ENCODE assay signal across 9 cellular contexts in the genomic region with DNA sequence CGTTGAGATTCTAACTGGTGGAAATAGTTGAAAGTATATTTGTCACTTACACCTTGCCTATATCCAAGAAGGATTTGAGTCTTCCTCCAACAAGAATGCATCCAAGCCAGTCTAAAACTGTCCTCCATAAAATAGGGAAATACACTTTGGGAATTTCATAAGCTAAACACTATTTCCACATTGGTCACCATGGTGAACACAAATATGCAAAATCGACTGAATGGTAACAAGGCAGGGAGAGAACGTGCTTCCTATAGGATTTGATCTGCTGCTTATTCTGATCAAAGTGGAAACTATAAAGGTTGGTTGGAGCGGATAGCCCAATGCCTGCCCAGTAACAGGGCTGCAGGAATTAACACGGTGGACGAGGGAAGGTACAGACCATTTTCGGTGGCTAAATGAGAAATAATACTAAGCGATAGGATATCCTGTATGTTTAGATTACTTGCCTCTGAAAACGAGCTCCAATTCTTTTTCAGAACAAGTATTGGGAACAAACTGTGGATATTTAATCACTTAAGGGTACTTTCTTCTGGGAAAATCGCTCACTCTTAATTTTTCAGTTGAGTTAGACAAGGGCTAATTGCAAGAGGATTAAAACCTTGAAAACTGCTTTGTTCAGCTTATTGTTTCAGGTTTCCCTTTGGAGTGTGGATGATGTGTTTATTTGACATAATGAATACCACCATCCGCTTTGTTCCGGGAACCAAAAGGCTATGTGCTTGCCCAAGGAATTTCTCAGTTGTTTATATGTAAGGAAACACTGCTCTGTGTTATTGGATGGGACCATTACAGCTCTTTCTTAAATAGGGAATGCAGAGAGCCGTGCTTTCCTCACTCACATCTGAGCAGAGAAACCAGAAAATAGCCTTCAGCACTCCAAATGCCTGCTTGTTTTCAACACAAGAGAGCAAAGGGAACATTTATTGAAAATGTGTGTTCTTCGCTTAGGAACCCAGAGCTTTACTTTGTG.
DNase-seq lines count a peak whose midpoint lies in the region; ATAC-seq and TF ChIP-seq lines count a peak whose summit lies in the region.
"Had no signal": no experiment of that assay in that cellular context is flagged by ENCODE, and none has a peak within 500 bp of the region (broad histone marks: within the 10 kb centered on the region; RNA-seq: fewer than 3 reads in every experiment).

No MANE protein-coding gene starts in this region.

- H3K27ac Mint-ChIP-seq in activated T-helper 1 cell treated with anti-CD3 and anti-CD28 coated beads, Interleukin-12 subunit alpha, Interleukin-12 subunit beta, Interleukin-2, Interleukin-4 antibody, amounts not matched to agents 30 ng/mL and 10 ng/mL and 1 ng/mL, durations not matched to agents 14 hours and 24 hours and 36 hours = no peak overlapping the region

- no peak for TF ChIP-seq CTCF in AG10803 (conservative IDR thresholded peaks at IDR 0.05; ENCODE audit: low read length)
- TF ChIP-seq CTCF in right atrium auricular region (IDR thresholded peaks at IDR 0.05) = no peak
- TF ChIP-seq CTCF in psoas muscle (IDR thresholded peaks at IDR 0.05) = no peak

- ATAC-seq in psoas muscle (peak in 3 of 4 donors; percentile 29 to 34 (median 31)), GM18907 (IDR thresholded peaks at IDR 0.05; ENCODE audit: unreplicated experiment) (no peak)

- no peaks in the 10 kb centered on the region for H3K27me3 ChIP-seq in right atrium auricular region
- H3K27me3 ChIP-seq in psoas muscle (ENCODE audit: insufficient read depth in 3 of 3, low read length in 2 of 3) = no peaks in the 10 kb centered on the region

- H3K9me3 ChIP-seq in right atrium auricular region = no peaks in the 10 kb centered on the region
- no peaks in the 10 kb centered on the region for H3K9me3 ChIP-seq in psoas muscle

- no peak overlapping the region; the same call in 1 of the 2 replicates for H3K4me3 ChIP-seq in AG10803 (ENCODE audit: low read length)
- no peak overlapping the region for H3K4me3 ChIP-seq in right atrium auricular region
- H3K4me3 ChIP-seq in psoas muscle = peak overlapping the region; percentile 24

- no peaks in the 10 kb centered on the region for H3K36me3 Mint-ChIP-seq in activated T-helper 1 cell treated with anti-CD3 and anti-CD28 coated beads, Interleukin-12 subunit alpha, Interleukin-12 subunit beta, Interleukin-2, Interleukin-4 antibody, amounts not matched to agents 30 ng/mL and 10 ng/mL and 1 ng/mL, durations not matched to agents 14 hours and 24 hours and 36 hours (ENCODE audit: low read depth)

- H3K4me1 ChIP-seq in right atrium auricular region (peaks cover 0 to 39% of the 10 kb centered on the region in 2 donors), psoas muscle (peaks cover 41% of the 10 kb centered on the region)

- H3K4me1 Mint-ChIP-seq in activated T-helper 1 cell treated with anti-CD3 and anti-CD28 coated beads, Interleukin-12 subunit alpha, Interleukin-12 subunit beta, Interleukin-2, Interleukin-4 antibody, amounts not matched to agents 30 ng/mL and 10 ng/mL and 1 ng/mL, durations not matched to agents 14 hours and 24 hours and 36 hours (ENCODE audit: low read depth) = peaks cover 13% of the 10 kb centered on the region

- intact Hi-C loops in psoas muscle (cut with DNase I) = loop anchor here in 1 of 2 donors (2.0 kb wide), 1 partner anchor 17 kb away; no protein-coding TSS in a partner anchor
- intact Hi-C loops in activated T-helper 1 cell treated with anti-CD3 and anti-CD28 coated beads, Interleukin-12 subunit alpha, Interleukin-12 subunit beta, Interleukin-2, Interleukin-4 antibody, amounts not matched to agents 30 ng/mL and 10 ng/mL and 1 ng/mL, durations not matched to agents 14 hours and 24 hours and 36 hours (cut with micrococcal nuclease) = no loop called here

- no peak overlapping the region for H3K4me3 Mint-ChIP-seq in activated T-helper 1 cell treated with anti-CD3 and anti-CD28 coated beads, Interleukin-12 subunit alpha, Interleukin-12 subunit beta, Interleukin-2, Interleukin-4 antibody, amounts not matched to agents 30 ng/mL and 10 ng/mL and 1 ng/mL, durations not matched to agents 14 hours and 24 hours and 36 hours

- H3K27ac ChIP-seq in right atrium auricular region (peak overlapping the region; percentile 79 to 93), psoas muscle (peak overlapping the region; percentile 68)

- H3K36me3 ChIP-seq in right atrium auricular region (no peaks in the 10 kb centered on the region), psoas muscle (ENCODE audit: insufficient read depth in 1 of 2, low read depth in 1 of 2) (no peaks in the 10 kb centered on the region)

- WGBS in psoas muscle, 3 donors = 44 to 53% (median 53%) methylated on average over 14 of the region's 14 CpGs

- peaks cover 39% of the 10 kb centered on the region for H3K27me3 Mint-ChIP-seq in activated T-helper 1 cell treated with anti-CD3 and anti-CD28 coated beads, Interleukin-12 subunit alpha, Interleukin-12 subunit beta, Interleukin-2, Interleukin-4 antibody, amounts not matched to agents 30 ng/mL and 10 ng/mL and 1 ng/mL, durations not matched to agents 14 hours and 24 hours and 36 hours (ENCODE audit: insufficient read depth)

- DNase-seq in AG10803 (ENCODE audit: low read depth) = peak; percentile 50
- DNase-seq in astrocyte of the hippocampus (ENCODE audit: low read depth, low spot score) = peak; percentile 84
- DNase-seq in right atrium auricular region (ENCODE audit: low spot score) = no peak
- DNase-seq in psoas muscle = no peak
- DNase-seq in A172 (ENCODE audit: low spot score) = no peak
- DNase-seq in NOMO-1 treated with DMSO at 0.1 percent for 48 hours (lab: John Stamatoyannopoulos, UW; ENCODE audit: unreplicated experiment) = no peak
- DNase-seq in activated T-helper 1 cell treated with anti-CD3 and anti-CD28 coated beads, Interleukin-12 subunit alpha, Interleukin-12 subunit beta, Interleukin-2, Interleukin-4 antibody, amounts not matched to agents 30 ng/mL and 10 ng/mL and 1 ng/mL, durations not matched to agents 14 hours and 24 hours and 36 hours (ENCODE audit: low spot score) = no peak
- DNase-seq: NCI-H1930 had no signal

- no peaks in the 10 kb centered on the region for H3K9me3 Mint-ChIP-seq in activated T-helper 1 cell treated with anti-CD3 and anti-CD28 coated beads, Interleukin-12 subunit alpha, Interleukin-12 subunit beta, Interleukin-2, Interleukin-4 antibody, amounts not matched to agents 30 ng/mL and 10 ng/mL and 1 ng/mL, durations not matched to agents 14 hours and 24 hours and 36 hours

Comparison
In these comparisons a context has a peak if more than half of its experiments do, and no peak if none do; other contexts are left out.
1. DNase-seq: peak in AG10803 (single experiment) and astrocyte of the hippocampus (single experiment); none in right atrium auricular region (single experiment), psoas muscle (0 of 2), A172 (single experiment), NOMO-1 treated with DMSO at 0.1 percent for 48 hours (single experiment) and activated T-helper 1 cell treated with anti-CD3 and anti-CD28 coated beads, Interleukin-12 subunit alpha, Interleukin-12 subunit beta, Interleukin-2, Interleukin-4 antibody, amounts not matched to agents 30 ng/mL and 10 ng/mL and 1 ng/mL, durations not matched to agents 14 hours and 24 hours and 36 hours (single experiment).